ENCODE assay signal across 1 cellular context in the genomic region with DNA sequence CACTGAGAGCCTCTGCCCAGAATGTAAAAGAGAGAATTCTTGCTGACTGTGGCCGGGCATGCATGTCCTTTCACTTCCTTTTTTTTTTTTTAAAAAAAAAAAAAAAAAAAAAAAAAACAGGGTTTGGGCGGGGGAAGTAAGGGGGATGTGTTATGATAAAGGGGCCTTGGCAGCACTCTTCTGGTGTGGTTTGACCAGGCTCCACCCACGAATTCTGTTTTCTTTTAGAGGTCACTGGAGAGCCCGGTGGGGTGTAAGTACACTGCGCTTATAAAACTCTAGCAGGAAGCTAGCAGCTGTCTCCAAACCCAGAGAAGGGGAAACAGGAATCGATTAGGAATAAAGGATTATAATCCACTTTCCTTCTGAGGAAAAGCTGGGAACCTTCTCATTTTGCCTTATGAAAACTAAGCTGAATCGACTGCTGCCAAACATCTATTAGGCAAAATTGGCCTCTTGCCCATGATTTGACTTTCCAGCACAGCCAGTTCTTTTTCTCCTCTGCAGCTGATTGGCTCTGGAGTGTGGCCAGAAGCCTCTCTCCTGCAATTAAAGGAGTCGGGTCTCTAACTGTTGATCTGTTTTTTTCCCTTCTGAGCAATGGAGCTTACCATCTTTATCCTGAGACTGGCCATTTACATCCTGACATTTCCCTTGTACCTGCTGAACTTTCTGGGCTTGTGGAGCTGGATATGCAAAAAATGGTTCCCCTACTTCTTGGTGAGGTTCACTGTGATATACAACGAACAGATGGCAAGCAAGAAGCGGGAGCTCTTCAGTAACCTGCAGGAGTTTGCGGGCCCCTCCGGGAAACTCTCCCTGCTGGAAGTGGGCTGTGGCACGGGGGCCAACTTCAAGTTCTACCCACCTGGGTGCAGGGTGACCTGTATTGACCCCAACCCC.
TF ChIP-seq lines count a peak whose summit lies in the region.

No MANE protein-coding gene starts in this region.

TF ChIP-seq in K562, 482 proteins besides CTCF, POLR2A, EP300 and RAD21 (continued from another document and continues in another):
- no peak for TF ChIP-seq CBX3 (IDR thresholded peaks at IDR 0.05; ENCODE audit: borderline replicate concordance in 1 of 2, low read length in 2 of 2)
- no peak for TF ChIP-seq ZNF280A (IDR thresholded peaks at IDR 0.05; ENCODE audit: low read depth, partially characterized antibody)
- no peak for TF ChIP-seq PCBP1 (IDR thresholded peaks at IDR 0.05; ENCODE audit: low read depth, low read length, poor library complexity, severe bottlenecking)
- no peak for TF ChIP-seq E2F5 (CRISPR knock-in tag; IDR thresholded peaks at IDR 0.05)
- no peak for TF ChIP-seq RUNX1 (IDR thresholded peaks at IDR 0.05; ENCODE audit: low read depth)
- no peak for TF ChIP-seq SMAD4 (CRISPR knock-in tag; conservative IDR thresholded peaks at IDR 0.05)
- TF ChIP-seq BRF1 (IDR thresholded peaks at IDR 0.05; ENCODE audit: borderline replicate concordance, extremely low read depth, insufficient read length): no peak
- TF ChIP-seq NCOA2 (IDR thresholded peaks at IDR 0.05; ENCODE audit: partially characterized antibody in 2 of 2): no peak
- TF ChIP-seq CREM (IDR thresholded peaks at IDR 0.05; ENCODE audit: low read depth): no peak
- no peak for TF ChIP-seq NEUROD1 (IDR thresholded peaks at IDR 0.05; ENCODE audit: borderline replicate concordance, low read depth, low read length, partially characterized antibody)
- no peak for TF ChIP-seq SRF (CRISPR knock-in tag; IDR thresholded peaks at IDR 0.05)
- no peak for TF ChIP-seq HCFC1 (IDR thresholded peaks at IDR 0.05; ENCODE audit: low read depth, low read length)
- TF ChIP-seq ESRRA (IDR thresholded peaks at IDR 0.05; ENCODE audit: borderline replicate concordance, low read depth): peak; percentile 77
- no peak for TF ChIP-seq NUFIP1 (IDR thresholded peaks at IDR 0.05; ENCODE audit: partially characterized antibody)
- TF ChIP-seq OTX1 (CRISPR knock-in tag; IDR thresholded peaks at IDR 0.05): no peak
- no peak for TF ChIP-seq DIDO1 (tag; IDR thresholded peaks at IDR 0.05; ENCODE audit: low read depth)
- TF ChIP-seq ETS2 (tag; IDR thresholded peaks at IDR 0.05; ENCODE audit: borderline replicate concordance, poor library complexity, severe bottlenecking): no peak
- no peak for TF ChIP-seq ZNF274 (IDR thresholded peaks at IDR 0.05; ENCODE audit: borderline replicate concordance, low read depth, low read length)
- no peak for TF ChIP-seq THRAP3 (IDR thresholded peaks at IDR 0.05; ENCODE audit: borderline replicate concordance)
- no peak for TF ChIP-seq UBTF (IDR thresholded peaks at IDR 0.05; ENCODE audit: borderline replicate concordance in 1 of 2, low read depth in 2 of 2, low read length in 2 of 2)
- TF ChIP-seq RB1 (IDR thresholded peaks at IDR 0.05; ENCODE audit: low read depth): no peak
- peak; percentile 22; the same call in 1 of the 2 replicates for TF ChIP-seq NR2C1 (IDR thresholded peaks at IDR 0.05)
- 0 out of 2 replicates have a peak, but pooled peaks have one; percentile 21 for TF ChIP-seq NR2C1 (tag; IDR thresholded peaks at IDR 0.05)
- no peak for TF ChIP-seq ZKSCAN8 (CRISPR knock-in tag; IDR thresholded peaks at IDR 0.05)
- TF ChIP-seq NBN (IDR thresholded peaks at IDR 0.05; ENCODE audit: low read depth): 0 out of 2 replicates have a peak, but pooled peaks have one; percentile 33
- no peak for TF ChIP-seq BCOR (IDR thresholded peaks at IDR 0.05)
- TF ChIP-seq, protein P1, sequence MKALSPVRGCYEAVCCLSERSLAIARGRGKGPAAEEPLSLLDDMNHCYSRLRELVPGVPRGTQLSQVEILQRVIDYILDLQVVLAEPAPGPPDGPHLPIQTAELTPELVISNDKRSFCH (CRISPR knock-in tag; IDR thresholded peaks at IDR 0.05): no peak
- TF ChIP-seq, protein P1 (tag; IDR thresholded peaks at IDR 0.05): no peak
- peak in 1 of 2 experiments; percentile 28; a peak in 1 of 4 replicates for TF ChIP-seq ARNT (IDR thresholded peaks at IDR 0.05)
- no peak for TF ChIP-seq HNRNPH1 (optimal IDR thresholded peaks at IDR 0.05; ENCODE audit: low read depth, low read length)
- no peak for TF ChIP-seq ZNF408 (CRISPR knock-in tag; IDR thresholded peaks at IDR 0.05; ENCODE audit: low read depth)
- no peak for TF ChIP-seq MCM2 (IDR thresholded peaks at IDR 0.05; ENCODE audit: low read depth)
- TF ChIP-seq KAT7 (CRISPR knock-in tag; IDR thresholded peaks at IDR 0.05; ENCODE audit: borderline replicate concordance): no peak
- no peak for TF ChIP-seq SNIP1 (IDR thresholded peaks at IDR 0.05; ENCODE audit: low read depth)
- no peak for TF ChIP-seq MGA (IDR thresholded peaks at IDR 0.05)
- TF ChIP-seq JUNB (CRISPR knock-in tag; conservative IDR thresholded peaks at IDR 0.05): no peak
- peak; percentile 62 for TF ChIP-seq NFYB (IDR thresholded peaks at IDR 0.05; ENCODE audit: extremely low read depth, insufficient read length)
- TF ChIP-seq STAT5B (CRISPR knock-in tag; IDR thresholded peaks at IDR 0.05): no peak
- peak; percentile 24 for TF ChIP-seq MAFK (IDR thresholded peaks at IDR 0.05; ENCODE audit: low read length)
- no peak for TF ChIP-seq ZFP30 (CRISPR knock-in tag; IDR thresholded peaks at IDR 0.05; ENCODE audit: borderline replicate concordance)
- TF ChIP-seq MAFF (IDR thresholded peaks at IDR 0.05; ENCODE audit: low read length): peak; percentile 13; the same call in 1 of the 2 replicates
- TF ChIP-seq E2F8 (IDR thresholded peaks at IDR 0.05; ENCODE audit: low read depth, partially characterized antibody): no peak
- no peak for TF ChIP-seq TARDBP (IDR thresholded peaks at IDR 0.05)
